Comparison of ENCODE assay signal across 27 cellular contexts in genomic region chr19:40249781-40250180, GRCh38. TPM values are rescaled to one million over a fixed set of nuclear protein-coding genes. Genes with fewer than 3 reads are reported as not detected.
DNase-seq lines count a peak whose midpoint lies in the region; ATAC-seq and TF ChIP-seq lines count a peak whose summit lies in the region.
"Had no signal": no experiment of that assay in that cellular context is flagged by ENCODE, and none has a peak within 500 bp of the region (broad histone marks: within the 10 kb centered on the region; RNA-seq: fewer than 3 reads in every experiment).

No MANE protein-coding gene starts in this region.

- TF ChIP-seq CTCF in 22Rv1 (IDR thresholded peaks at IDR 0.05) (no peak), WTC11 (IDR thresholded peaks at IDR 0.05) (no peak), nephron progenitor cell (IDR thresholded peaks at IDR 0.05) (no peak), GM23338 (conservative IDR thresholded peaks at IDR 0.05; ENCODE audit: low read depth in 2 of 2) (no peak)

- peaks cover 14% of the 10 kb centered on the region; the same call in 1 of the 2 replicates for H3K36me3 ChIP-seq in GM23248 (ENCODE audit: low read depth)
- H3K36me3 ChIP-seq in GM23338 (ENCODE audit: insufficient read depth): no peaks in the 10 kb centered on the region; the same call in 1 of the 2 replicates

- H3K9me3 Mint-ChIP-seq in activated CD4-positive, alpha-beta T cell treated with anti-CD3 and anti-CD28 coated beads, Interleukin-2, amount 10 ng/mL, durations not matched to agents 7 days and 5 days: no peaks in the 10 kb centered on the region
- H3K9me3 Mint-ChIP-seq in WTC11 (no peaks in the 10 kb centered on the region), nephron progenitor cell (no peaks in the 10 kb centered on the region), GM23338 (no peaks in the 10 kb centered on the region)
- H3K9me3 Mint-ChIP-seq: activated CD4-positive, alpha-beta T cell treated with anti-CD3 and anti-CD28 coated beads, Interleukin-2, amount 10 ng/mL, durations not matched to agents 24 days and 14 days; activated T-cell treated with anti-CD3 and anti-CD28 coated beads, Interleukin-2, amount 50 U/mL, for 72 hours had no signal

- H3K27me3 Mint-ChIP-seq in activated CD4-positive, alpha-beta T cell treated with anti-CD3 and anti-CD28 coated beads, Interleukin-2, amount 10 ng/mL, durations not matched to agents 7 days and 5 days: no peaks in the 10 kb centered on the region
- H3K27me3 Mint-ChIP-seq in WTC11 (ENCODE audit: low read depth) (no peaks in the 10 kb centered on the region), nephron progenitor cell (ENCODE audit: low read depth, poor library complexity) (no peaks in the 10 kb centered on the region), GM23338 (ENCODE audit: insufficient read depth, low read depth, poor library complexity) (peaks cover 10% of the 10 kb centered on the region)
- H3K27me3 Mint-ChIP-seq: activated CD4-positive, alpha-beta T cell treated with anti-CD3 and anti-CD28 coated beads, Interleukin-2, amount 10 ng/mL, durations not matched to agents 24 days and 14 days; activated CD8-positive, alpha-beta memory T cell treated with anti-CD3 and anti-CD28 coated beads, Interleukin-2, amount 10 ng/mL, durations not matched to agents 7 days and 5 days had no signal

- no peaks in the 10 kb centered on the region for H3F3A ChIP-seq in GM23248 (ENCODE audit: insufficient read depth)
- no peaks in the 10 kb centered on the region for H3F3A ChIP-seq in GM23338 (replicated peaks; ENCODE audit: low read depth)

- WGBS in GM23248 (ENCODE audit: low coverage in 1 of 2, low lambda C conversion rate in 2 of 2, missing lambda C conversion rate in 2 of 2), 2 experiments: 80 to 85% methylated on average over 11 of the region's 11 CpGs

- H3K27ac Mint-ChIP-seq in activated CD4-positive, alpha-beta T cell treated with anti-CD3 and anti-CD28 coated beads, Interleukin-2, amount 10 ng/mL, durations not matched to agents 7 days and 5 days: peak overlapping the region; percentile 42
- H3K27ac Mint-ChIP-seq in WTC11 (peak overlapping the region; percentile 18), nephron progenitor cell (peak overlapping the region; percentile 37), GM23338 (no peak overlapping the region; the same call in 1 of the 2 replicates)
- H3K27ac Mint-ChIP-seq: activated CD4-positive, alpha-beta T cell treated with anti-CD3 and anti-CD28 coated beads, Interleukin-2, amount 10 ng/mL, durations not matched to agents 24 days and 14 days; activated CD8-positive, alpha-beta memory T cell treated with anti-CD3 and anti-CD28 coated beads, Interleukin-2, amount 10 ng/mL, durations not matched to agents 7 days and 5 days had no signal

- no peak overlapping the region for H3K9ac ChIP-seq in GM23248

- ATAC-seq in WTC11 (no peak), GM23338 (no peak), HG03025 (IDR thresholded peaks at IDR 0.05; ENCODE audit: low FRiP score, unreplicated experiment) (no peak)
- ATAC-seq: activated CD8-positive, alpha-beta memory T cell treated with anti-CD3 and anti-CD28 coated beads, Interleukin-2, amount 10 ng/mL, durations not matched to agents 7 days and 5 days; activated T-cell treated with anti-CD3 and anti-CD28 coated beads, Interleukin-2, amount 50 U/mL, for 72 hours; left lobe of liver; psoas muscle; sciatic nerve had no signal

- H2AFZ ChIP-seq in GM23248 (no peak overlapping the region), GM23338 (no peak overlapping the region)

- H3K27ac ChIP-seq in 22Rv1 (peak overlapping the region; percentile 51), GM23248 (no peak overlapping the region), GM23338 (ENCODE audit: low read depth) (no peak overlapping the region)
- H3K27ac ChIP-seq: Peyer's patch, psoas muscle, upper lobe of left lung had no signal

- no peak for DNase-seq in activated CD4-positive, alpha-beta T cell treated with anti-CD3 and anti-CD28 coated beads, Interleukin-2, amount 10 ng/mL, durations not matched to agents 7 days and 5 days
- no peak for DNase-seq in activated CD4-positive, alpha-beta T cell treated with anti-CD3 and anti-CD28 coated beads, Interleukin-2, amount 50 U/mL, for 48 hours
- no peak for DNase-seq in WTC11 (ENCODE audit: low spot score)
- no peak for DNase-seq in nephron progenitor cell
- no peak for DNase-seq in GM23248
- no peak for DNase-seq in GM23338 (ENCODE audit: low spot score)
- DNase-seq: 8988T; activated CD4-positive, alpha-beta T cell treated with anti-CD3 and anti-CD28 coated beads, Interleukin-2, amount 10 ng/mL, durations not matched to agents 24 days and 14 days; activated CD8-positive, alpha-beta memory T cell treated with anti-CD3 and anti-CD28 coated beads, Interleukin-2, amount 10 ng/mL, durations not matched to agents 7 days and 5 days; activated T-cell treated with anti-CD3 and anti-CD28 coated beads, Interleukin-2, amount 50 U/mL, for 72 hours; amniotic stem cell; HCEC 1CT; mesenchymal stem cell; MV-4-11; NCI-H1436 treated with DMSO at 0.1 percent for 48 hours; NCI-H345; Peyer's patch; psoas muscle; stimulated activated CD4-positive, alpha-beta T cell treated with anti-CD3 and anti-CD28 coated beads, Interleukin-2, amount 100 ng/mL, for 48 hours; T1000 had no signal

- POLR2A ChIA-PET in activated CD4-positive, alpha-beta T cell treated with anti-CD3 and anti-CD28 coated beads, Interleukin-2, amount 10 ng/mL, durations not matched to agents 7 days and 5 days (lab: Charles Lee): no interaction called here
- POLR2A ChIA-PET in WTC11 (lab: Charles Lee): no interaction called here

- CTCF ChIA-PET in activated CD4-positive, alpha-beta T cell treated with anti-CD3 and anti-CD28 coated beads, Interleukin-2, amount 10 ng/mL, durations not matched to agents 7 days and 5 days (lab: Charles Lee): interaction anchor here (0.6 kb wide), 1 partner anchor 89 kb away, joined by 3 read pairs; no protein-coding TSS in a partner anchor
- CTCF ChIA-PET in WTC11 (lab: Charles Lee): interaction anchor here (1.0 to 1.7 kb wide), 3 partner anchors 32 to 171 kb away, joined by 3 to 5 read pairs (median 3); no protein-coding TSS in a partner anchor

- H3K36me3 Mint-ChIP-seq in activated CD4-positive, alpha-beta T cell treated with anti-CD3 and anti-CD28 coated beads, Interleukin-2, amount 10 ng/mL, durations not matched to agents 7 days and 5 days (ENCODE audit: low read depth): peaks cover 23% of the 10 kb centered on the region
- H3K36me3 Mint-ChIP-seq in WTC11 (peaks cover 7% of the 10 kb centered on the region), nephron progenitor cell (ENCODE audit: low read depth) (peaks cover 34% of the 10 kb centered on the region), GM23338 (ENCODE audit: low read depth) (peaks cover 15% of the 10 kb centered on the region)

- H3K27me3 ChIP-seq in GM23248 (replicated peaks; ENCODE audit: insufficient read depth) (no peaks in the 10 kb centered on the region), GM23338 (ENCODE audit: insufficient read depth) (no peaks in the 10 kb centered on the region)
- H3K27me3 ChIP-seq: Peyer's patch, upper lobe of left lung had no signal

- H3K4me2 ChIP-seq in GM23248 (ENCODE audit: unreplicated experiment) (no peak overlapping the region), GM23338 (no peak overlapping the region)

- H3K79me2 ChIP-seq in GM23248 (ENCODE audit: insufficient read depth): peaks cover 95% of the 10 kb centered on the region
- no peaks in the 10 kb centered on the region; the same call in 1 of the 2 replicates for H3K79me2 ChIP-seq in GM23338 (replicated peaks; ENCODE audit: insufficient read depth)

- no peak overlapping the region for H3K4me3 Mint-ChIP-seq in activated CD4-positive, alpha-beta T cell treated with anti-CD3 and anti-CD28 coated beads, Interleukin-2, amount 10 ng/mL, durations not matched to agents 7 days and 5 days
- H3K4me3 Mint-ChIP-seq in WTC11 (no peak overlapping the region), nephron progenitor cell (no peak overlapping the region), GM23338 (no peak overlapping the region)
- H3K4me3 Mint-ChIP-seq: activated CD4-positive, alpha-beta T cell treated with anti-CD3 and anti-CD28 coated beads, Interleukin-2, amount 10 ng/mL, durations not matched to agents 24 days and 14 days; activated CD8-positive, alpha-beta memory T cell treated with anti-CD3 and anti-CD28 coated beads, Interleukin-2, amount 10 ng/mL, durations not matched to agents 7 days and 5 days; activated T-cell treated with anti-CD3 and anti-CD28 coated beads, Interleukin-2, amount 50 U/mL, for 72 hours had no signal

- no peaks in the 10 kb centered on the region for H4K20me1 ChIP-seq in GM23248 (ENCODE audit: insufficient read depth)
- no peaks in the 10 kb centered on the region; the same call in 1 of the 2 replicates for H4K20me1 ChIP-seq in GM23338 (replicated peaks; ENCODE audit: insufficient read depth)

- H3K4me3 ChIP-seq in GM23248: no peak overlapping the region
- H3K4me3 ChIP-seq in GM23338: no peak overlapping the region
- H3K4me3 ChIP-seq: Peyer's patch, psoas muscle, upper lobe of left lung had no signal

- H3K4me1 ChIP-seq in GM23248 (ENCODE audit: insufficient read depth) (no peaks in the 10 kb centered on the region), GM23338 (ENCODE audit: insufficient read depth) (peaks cover 7% of the 10 kb centered on the region; the same call in 1 of the 2 replicates)

- H3K9me2 ChIP-seq in GM23248 (ENCODE audit: insufficient read depth) (no peaks in the 10 kb centered on the region), GM23338 (ENCODE audit: insufficient read depth) (no peaks in the 10 kb centered on the region)

- H3K4me1 Mint-ChIP-seq in activated CD4-positive, alpha-beta T cell treated with anti-CD3 and anti-CD28 coated beads, Interleukin-2, amount 10 ng/mL, durations not matched to agents 7 days and 5 days: peaks cover 3% of the 10 kb centered on the region
- peaks cover 19% of the 10 kb centered on the region for H3K4me1 Mint-ChIP-seq in WTC11
- H3K4me1 Mint-ChIP-seq in nephron progenitor cell: peaks cover 15% of the 10 kb centered on the region
- peaks cover 22% of the 10 kb centered on the region for H3K4me1 Mint-ChIP-seq in GM23338

- no peaks in the 10 kb centered on the region for H3K9me3 ChIP-seq in GM23248 (ENCODE audit: low read depth)
- H3K9me3 ChIP-seq: Peyer's patch, psoas muscle, upper lobe of left lung had no signal

- in situ Hi-C loops in GM23248 (cut with MboI): no loop called here

RNA-seq across cellular contexts. Expression of gene CCNP, which starts 23.3 kb away (rescaled TPM):
- under 1 TPM; 0.27 to 0.35 TPM for total RNA-seq in activated CD4-positive, alpha-beta T cell treated with anti-CD3 and anti-CD28 coated beads, Interleukin-2, amount 10 ng/mL, durations not matched to agents 7 days and 5 days
- total RNA-seq in WTC11 (2021): 0.83 to 2.4 TPM (median 1.9 TPM) in 3 replicates
- not detected in 2 replicates for total RNA-seq in GM23248 (2014; rRNA removed; shearing (Covaris generic))
- polyA plus RNA-seq in GM23248 (2016; fragmentation: Nextera tagmentation; extraction: Ambion mirVana): 0.19 and 0.23 TPM in 2 replicates
- total RNA-seq in GM23338 (2014; rRNA removed; shearing (Covaris generic)): 0.39 and 7.1 TPM in 2 replicates
- polyA plus RNA-seq in GM23338 (2016; fragmentation: Nextera tagmentation; extraction: Ambion mirVana): 2.2 and 3.3 TPM in 2 replicates
- total RNA-seq: LHCN-M2, psoas muscle had no signal

RNA-seq across cellular contexts. Expression of gene TTC9B, which starts 31.6 kb away (rescaled TPM):
- total RNA-seq in activated CD4-positive, alpha-beta T cell treated with anti-CD3 and anti-CD28 coated beads, Interleukin-2, amount 10 ng/mL, durations not matched to agents 7 days and 5 days: not detected
- total RNA-seq in WTC11 (2021): 0.23 TPM in 1 of 3 replicates, not detected in the others
- total RNA-seq in GM23248 (2014; rRNA removed; shearing (Covaris generic)): not detected in 2 replicates
- 0.15 TPM in 1 of 2 replicates, not detected in the other for polyA plus RNA-seq in GM23248 (2016; fragmentation: Nextera tagmentation; extraction: Ambion mirVana)
- total RNA-seq in GM23338 (2014; rRNA removed; shearing (Covaris generic)): 0.35 and 0.63 TPM in 2 replicates
- polyA plus RNA-seq in GM23338 (2016; fragmentation: Nextera tagmentation; extraction: Ambion mirVana): 0.23 and 1.0 TPM in 2 replicates
- total RNA-seq: activated CD4-positive, alpha-beta T cell treated with anti-CD3 and anti-CD28 coated beads, Interleukin-2, amount 10 ng/mL, durations not matched to agents 24 days and 14 days; activated CD8-positive, alpha-beta memory T cell treated with anti-CD3 and anti-CD28 coated beads, Interleukin-2, amount 10 ng/mL, durations not matched to agents 7 days and 5 days; activated T-cell treated with anti-CD3 and anti-CD28 coated beads, Interleukin-2, amount 50 U/mL, for 72 hours; left lobe of liver; LHCN-M2; Peyer's patch; psoas muscle; sciatic nerve; subcutaneous adipose tissue; upper lobe of left lung had no signal

RNA-seq across cellular contexts. Expression of gene AKT2, which starts 35.4 kb away (rescaled TPM):
- 100 to 1,000 TPM; 131 to 148 TPM for total RNA-seq in activated CD4-positive, alpha-beta T cell treated with anti-CD3 and anti-CD28 coated beads, Interleukin-2, amount 10 ng/mL, durations not matched to agents 7 days and 5 days
- 156 to 174 TPM (median 161 TPM) in 3 replicates for total RNA-seq in WTC11 (2021)
- total RNA-seq in GM23248 (2014; rRNA removed; shearing (Covaris generic)): 123 and 145 TPM in 2 replicates
- polyA plus RNA-seq in GM23248 (2016; fragmentation: Nextera tagmentation; extraction: Ambion mirVana) (41.5 and 42.5 TPM in 2 replicates), GM23338 (2016; fragmentation: Nextera tagmentation; extraction: Ambion mirVana) (16.6 and 17.6 TPM in 2 replicates)
- total RNA-seq in GM23338 (2014; rRNA removed; shearing (Covaris generic)): 105 and 123 TPM in 2 replicates

RNA-seq across cellular contexts. Expression of gene MAP3K10, which starts 58.6 kb away (rescaled TPM):
- 10 to 100 TPM; 15.7 to 19.7 TPM for total RNA-seq in activated CD4-positive, alpha-beta T cell treated with anti-CD3 and anti-CD28 coated beads, Interleukin-2, amount 10 ng/mL, durations not matched to agents 7 days and 5 days
- 23.5 to 25.5 TPM (median 24.4 TPM) in 3 replicates for total RNA-seq in WTC11 (2021)
- total RNA-seq in GM23248 (2014; rRNA removed; shearing (Covaris generic)): 8.6 and 13.1 TPM in 2 replicates
- 1.4 and 1.8 TPM in 2 replicates for polyA plus RNA-seq in GM23248 (2016; fragmentation: Nextera tagmentation; extraction: Ambion mirVana)
- total RNA-seq in GM23338 (2014; rRNA removed; shearing (Covaris generic)): 13.7 and 14.5 TPM in 2 replicates
- polyA plus RNA-seq in GM23338 (2016; fragmentation: Nextera tagmentation; extraction: Ambion mirVana): 5.4 and 5.9 TPM in 2 replicates
